ENCODE assay signal across 16 cellular contexts in genomic region chr11:134510641-134511040, GRCh38.
"Had no signal": no experiment of that assay in that cellular context is flagged by ENCODE, and none has a peak within 500 bp of the region (broad histone marks: within the 10 kb centered on the region; RNA-seq: fewer than 3 reads in every experiment).

No MANE protein-coding gene starts in this region.

- H3K9me3 ChIP-seq: body of pancreas, SJCRH30, tibial nerve had no signal

- H3K4me3 Mint-ChIP-seq: activated CD4-positive, alpha-beta T cell treated with anti-CD3 and anti-CD28 coated beads, Interleukin-2, amount 10 ng/mL, durations not matched to agents 7 days and 5 days; activated naive CD4-positive, alpha-beta T cell treated with anti-CD3 and anti-CD28 coated beads, Interleukin-2, amount 50 U/mL, for 24 hours; naive B cell; stimulated activated naive B cell treated with anti-CD40 and anti-IgM and Interleukin-4, amounts not matched to agents 10 μg/mL and 1 μg/mL and 100 μg/mL, for 72 hours had no signal

- H3K4me1 ChIP-seq: body of pancreas, foreskin keratinocyte, SJCRH30, tibial nerve had no signal

- H3K27ac Mint-ChIP-seq: activated CD4-positive, alpha-beta T cell treated with anti-CD3 and anti-CD28 coated beads, Interleukin-2, amount 10 ng/mL, durations not matched to agents 7 days and 5 days; activated naive CD4-positive, alpha-beta T cell treated with anti-CD3 and anti-CD28 coated beads, Interleukin-2, amount 50 U/mL, for 24 hours; activated T-helper 2 cell treated with anti-CD3 and anti-CD28 coated beads, Interferon-gamma antibody, Interleukin-2, Interleukin-4, amounts not matched to agents 10 μg/mL and 5 μg/mL and 100 μg/mL, durations not matched to agents 14 hours and 24 hours and 36 hours; naive B cell; stimulated activated naive B cell treated with anti-CD40 and anti-IgM and Interleukin-4, amounts not matched to agents 10 μg/mL and 1 μg/mL and 100 μg/mL, for 72 hours had no signal

- H3K4me3 ChIP-seq: body of pancreas, SJCRH30, skin epidermis, tibial nerve had no signal

- H3K4me1 Mint-ChIP-seq: activated CD4-positive, alpha-beta T cell treated with anti-CD3 and anti-CD28 coated beads, Interleukin-2, amount 10 ng/mL, durations not matched to agents 7 days and 5 days; activated naive CD4-positive, alpha-beta T cell treated with anti-CD3 and anti-CD28 coated beads, Interleukin-2, amount 50 U/mL, for 24 hours; naive B cell; stimulated activated naive B cell treated with anti-CD40 and anti-IgM and Interleukin-4, amounts not matched to agents 10 μg/mL and 1 μg/mL and 100 μg/mL, for 72 hours had no signal

- H3K9me3 Mint-ChIP-seq: activated CD4-positive, alpha-beta T cell treated with anti-CD3 and anti-CD28 coated beads, Interleukin-2, amount 10 ng/mL, durations not matched to agents 7 days and 5 days; activated naive CD4-positive, alpha-beta T cell treated with anti-CD3 and anti-CD28 coated beads, Interleukin-2, amount 50 U/mL, for 24 hours; activated T-helper 2 cell treated with anti-CD3 and anti-CD28 coated beads, Interferon-gamma antibody, Interleukin-2, Interleukin-4, amounts not matched to agents 10 μg/mL and 5 μg/mL and 100 μg/mL, durations not matched to agents 14 hours and 24 hours and 36 hours; stimulated activated naive B cell treated with anti-CD40 and anti-IgM and Interleukin-4, amounts not matched to agents 10 μg/mL and 1 μg/mL and 100 μg/mL, for 72 hours had no signal

- H3K27me3 ChIP-seq: body of pancreas, foreskin keratinocyte, tibial nerve had no signal

- H3K36me3 ChIP-seq: SJCRH30, tibial nerve had no signal

- H3K27me3 Mint-ChIP-seq: activated CD4-positive, alpha-beta T cell treated with anti-CD3 and anti-CD28 coated beads, Interleukin-2, amount 10 ng/mL, durations not matched to agents 7 days and 5 days; activated naive CD4-positive, alpha-beta T cell treated with anti-CD3 and anti-CD28 coated beads, Interleukin-2, amount 50 U/mL, for 24 hours; stimulated activated naive B cell treated with anti-CD40 and anti-IgM and Interleukin-4, amounts not matched to agents 10 μg/mL and 1 μg/mL and 100 μg/mL, for 72 hours had no signal

- H3K27ac ChIP-seq: body of pancreas, foreskin keratinocyte, SJCRH30, skin epidermis had no signal

- H3K36me3 Mint-ChIP-seq: activated naive CD4-positive, alpha-beta T cell treated with anti-CD3 and anti-CD28 coated beads, Interleukin-2, amount 50 U/mL, for 24 hours; naive B cell; stimulated activated naive B cell treated with anti-CD40 and anti-IgM and Interleukin-4, amounts not matched to agents 10 μg/mL and 1 μg/mL and 100 μg/mL, for 72 hours had no signal

- ATAC-seq: body of pancreas; foreskin keratinocyte; stimulated activated naive B cell treated with anti-CD40 and anti-IgM and Interleukin-4, amounts not matched to agents 10 μg/mL and 1 μg/mL and 100 μg/mL, for 72 hours had no signal

- DNase-seq: activated CD4-positive, alpha-beta T cell treated with anti-CD3 and anti-CD28 coated beads, Interleukin-2, amount 10 ng/mL, durations not matched to agents 7 days and 5 days; activated CD8-positive, alpha-beta memory T cell treated with anti-CD3 and anti-CD28 coated beads for 24 hours; amniotic stem cell; effector CD8-positive, alpha-beta T cell; foreskin keratinocyte; naive B cell; SJCRH30; stimulated activated CD4-positive, alpha-beta T cell treated with anti-CD3 and anti-CD28 coated beads, Interleukin-15, amount 100 ng/mL, for 24 hours; stimulated activated CD4-positive, alpha-beta T cell treated with anti-CD3 and anti-CD28 coated beads, Interleukin-4, amount 100 ng/mL, for 1 hour; stimulated activated naive B cell treated with anti-CD40 and anti-IgM and Interleukin-4, amounts not matched to agents 10 μg/mL and 1 μg/mL and 100 μg/mL, for 72 hours; T-helper 2 cell had no signal
